Comparison of ENCODE assay signal across 9 cellular contexts in the genomic region with DNA sequence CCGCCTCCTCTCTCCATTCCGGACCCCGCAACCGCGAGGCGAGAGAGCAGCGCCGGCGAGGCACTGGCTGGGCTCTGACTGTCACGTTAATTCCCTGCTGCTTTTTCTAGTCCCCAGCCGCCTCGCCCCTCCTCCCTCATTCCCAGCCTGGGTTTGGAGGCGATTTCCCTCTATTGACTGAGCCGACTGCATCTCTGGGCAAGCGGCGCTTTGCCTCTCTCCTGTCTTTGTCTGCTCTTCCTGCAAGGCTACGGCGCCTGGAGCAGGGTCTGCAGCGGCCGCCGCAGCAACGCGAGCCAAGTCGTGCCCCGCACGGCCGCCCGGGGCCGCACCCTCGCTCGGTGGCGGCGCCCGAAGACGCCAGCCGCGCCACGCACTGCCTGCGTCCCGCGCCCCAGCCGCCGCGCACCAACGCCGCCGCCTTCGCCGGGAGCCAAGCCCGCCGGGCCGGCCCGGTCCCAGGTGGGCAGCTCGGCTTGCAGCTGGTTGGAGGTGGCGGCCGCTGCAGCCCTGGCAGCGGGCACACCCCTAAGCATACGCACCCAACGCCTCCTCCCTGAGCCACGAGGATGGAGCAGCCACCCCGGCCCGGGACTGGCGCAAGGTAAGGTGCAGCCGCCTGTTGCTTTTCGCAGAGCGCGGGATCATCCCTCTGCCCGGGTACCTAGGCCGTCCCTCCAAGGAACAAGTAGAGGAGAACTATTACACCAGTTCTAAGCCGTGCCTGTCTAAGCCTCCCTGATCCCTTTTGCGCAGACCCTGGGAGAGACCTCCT. TPM values are rescaled to one million over a fixed set of nuclear protein-coding genes. Genes with fewer than 3 reads are reported as not detected.
DNase-seq lines count a peak whose midpoint lies in the region; ATAC-seq lines count a peak whose summit lies in the region.
"Had no signal": no experiment of that assay in that cellular context is flagged by ENCODE, and none has a peak within 500 bp of the region (broad histone marks: within the 10 kb centered on the region; RNA-seq: fewer than 3 reads in every experiment).

Gene LRRC3B, plus strand, starts transcription at position 139 of the 775 bp plus-strand sequence. CDS start 86,901 bp downstream, outside the sequence.

- H3K4me1 ChIP-seq in iPS-15b (ENCODE audit: control insufficient read depth, insufficient read depth, low read length): peaks cover 2% of the 10 kb centered on the region

- no peak for ATAC-seq in HG02623 (IDR thresholded peaks at IDR 0.05; ENCODE audit: unreplicated experiment)
- ATAC-seq in left lobe of liver: no peak
- ATAC-seq in HG03039 (IDR thresholded peaks at IDR 0.05; ENCODE audit: unreplicated experiment): no peak
- ATAC-seq: K562 had no signal

- peak within 1 kb of the TSS; percentile 37 for H3K9ac ChIP-seq in iPS-15b (ENCODE audit: low read depth, low read length)

- peaks cover 78% of the 10 kb centered on the region for H3K27me3 ChIP-seq in iPS-15b (ENCODE audit: control insufficient read depth, insufficient read depth, low read length)

- H3K9me3 ChIP-seq in iPS-15b (ENCODE audit: control insufficient read depth, insufficient read depth, low read length): no peaks in the 10 kb centered on the region

- H3K36me3 ChIP-seq in iPS-15b (ENCODE audit: control insufficient read depth, insufficient read depth, low read length): no peaks in the 10 kb centered on the region

- H3K4me3 ChIP-seq in iPS-15b (ENCODE audit: low read depth, low read length): peak within 1 kb of the TSS; percentile 93
- H3K4me3 ChIP-seq: K562 had no signal

- DNase-seq in G401 (ENCODE audit: low spot score) (peak; percentile 78), T1000 (lab: John Stamatoyannopoulos, UW) (peak; percentile 33), putamen (ENCODE audit: low spot score) (peak; percentile 30), left lobe of liver (ENCODE audit: low spot score) (no peak), A172 (ENCODE audit: low spot score) (no peak)

- in situ Hi-C loops in G401 (cut with HindIII; ENCODE audit: low sequenced_read_pairs): no loop called here

RNA-seq across cellular contexts. Expression of gene LRRC3B, which starts in this region (rescaled TPM):
- not detected in 2 replicates for total RNA-seq in G401 (2014; rRNA removed; shearing (Covaris generic))
- not detected for total RNA-seq in left lobe of liver
- total RNA-seq in A172 (2014; rRNA removed; shearing (Covaris generic)): not detected in 2 replicates

Comparison
In these comparisons a context has a peak if more than half of its experiments do, and no peak if none do; other contexts are left out.
1. Peak in DNase-seq in G401; RNA of the gene not detected or under 1 TPM.
2. DNase-seq: peak in T1000 (single experiment) and putamen (single experiment); none in left lobe of liver (single experiment) and A172 (single experiment).